23 cellular contexts compared by ENCODE assay signal in genomic region chr6:133595076-133595868, GRCh38.
A peak's percentile ranks its signal among the peaks of the same experiment; 100 is the strongest.
DNase-seq lines count a peak whose midpoint lies in the region; ATAC-seq, FAIRE-seq and TF ChIP-seq lines count a peak whose summit lies in the region.
"Had no signal": no experiment of that assay in that cellular context is flagged by ENCODE, and none has a peak within 500 bp of the region (broad histone marks: within the 10 kb centered on the region; RNA-seq: fewer than 3 reads in every experiment).

No MANE protein-coding gene starts in this region.

- no peaks in the 10 kb centered on the region for H3K36me3 ChIP-seq in K562 (ENCODE audit: control insufficient read depth, insufficient read depth, low read length)
- no peaks in the 10 kb centered on the region for H3K36me3 ChIP-seq in mesenchymal stem cell (ENCODE audit: control insufficient read depth in 1 of 2, insufficient read depth in 2 of 2, low read depth in 1 of 2, low read length in 2 of 2)
- H3K36me3 ChIP-seq: BLaER1 treated with 17β-estradiol and CSF1 and Interleukin-3, amounts not matched to agents 10 nM and 100 nM had no signal

- H3K4ac ChIP-seq in mesenchymal stem cell (ENCODE audit: low read depth in 1 of 2, low read length in 2 of 2), result no peak overlapping the region

- no peak overlapping the region for H4K8ac ChIP-seq in mesenchymal stem cell (ENCODE audit: low read length)

- H4K20me1 ChIP-seq in K562 (replicated peaks; ENCODE audit: control insufficient read depth, insufficient read depth, low read length), result no peaks in the 10 kb centered on the region
- H4K20me1 ChIP-seq: BLaER1 treated with 17β-estradiol and CSF1 and Interleukin-3, amounts not matched to agents 10 nM and 100 nM had no signal

- CTCF ChIA-PET in K562 (lab: Yijun Ruan, JAX; ENCODE audit: low intra/inter-chr PET ratio), result no interaction called here

- TF ChIP-seq POLR2A in K562 (conservative IDR thresholded peaks at IDR 0.05) (no peak), H54 (IDR thresholded peaks at IDR 0.05; ENCODE audit: low read depth, low read length) (no peak)

- DNase-seq in NCI-H1105 treated with DMSO at 0.1 percent for 48 hours (lab: John Stamatoyannopoulos, UW) (peak; percentile 27), NCI-H1105 (lab: John Stamatoyannopoulos, UW) (no peak), K562 (ENCODE audit: extremely low read depth in 1 of 4, low spot score in 3 of 4) (no peak), mesenchymal stem cell (peak; percentile 31), GM13976 (ENCODE audit: low spot score) (no peak), NCI-H82 (lab: John Stamatoyannopoulos, UW) (no peak), H54 (ENCODE audit: insufficient read length, low spot score) (no peak), C1 segment of cervical spinal cord (lab: John Stamatoyannopoulos, UW) (no peak)
- DNase-seq: activated CD4-positive, alpha-beta T cell treated with anti-CD3 and anti-CD28 coated beads for 48 hours; DMS 273 treated with DMSO at 0.1 percent for 48 hours; head of caudate nucleus; KBM-7; NCI-H1092 treated with DMSO at 0.1 percent for 48 hours; NCI-H2107; NCI-H524 treated with DMSO at 0.1 percent for 48 hours; right cardiac atrium; SHP77 treated with DMSO at 0.1 percent for 48 hours; stimulated activated naive B cell treated with anti-CD40 and anti-IgM and Interleukin-4, amounts not matched to agents 10 μg/mL and 1 μg/mL and 100 μg/mL, for 72 hours; T-helper 1 cell had no signal

- H3K27ac ChIP-seq in K562 (ENCODE audit: extremely low read depth, low read depth, low read length) (no peak overlapping the region), mesenchymal stem cell (ENCODE audit: low read length, poor library complexity, severe bottlenecking) (no peak overlapping the region)
- H3K27ac ChIP-seq: 22Rv1; BLaER1 treated with 17β-estradiol and CSF1 and Interleukin-3, amounts not matched to agents 10 nM and 100 nM had no signal

- H3K14ac ChIP-seq in mesenchymal stem cell (ENCODE audit: low read length in 2 of 2), result no peak overlapping the region

- H3K4me3 ChIP-seq in K562 (no peak overlapping the region), mesenchymal stem cell (ENCODE audit: insufficient read depth in 1 of 2, low read depth in 1 of 2, low read length in 2 of 2) (no peak overlapping the region)
- H3K4me3 ChIP-seq: BLaER1 treated with 17β-estradiol and CSF1 and Interleukin-3, amounts not matched to agents 10 nM and 100 nM had no signal

- H3K4me2 ChIP-seq in K562 (ENCODE audit: insufficient read depth, low read length) (no peak overlapping the region), mesenchymal stem cell (ENCODE audit: low read length, poor library complexity, severe bottlenecking) (no peak overlapping the region)
- H3K4me2 ChIP-seq: BLaER1 treated with 17β-estradiol and CSF1 and Interleukin-3, amounts not matched to agents 10 nM and 100 nM had no signal

- in situ Hi-C loops in K562 (cut with MboI), result no loop called here
- in situ Hi-C loops in GM13976 (cut with MboI; ENCODE audit: low sequenced_read_pairs, unreplicated experiment), result no loop called here

- 0% methylated on average over 8 of the region's 8 CpGs for WGBS in K562 (ENCODE audit: insufficient coverage, low coverage, missing lambda C conversion rate)
- 65% methylated on average over 5 of the region's 8 CpGs for WGBS in mesenchymal stem cell

- TF ChIP-seq CTCF in K562 (IDR thresholded peaks at IDR 0.05 in 2 of 3, conservative IDR thresholded peaks at IDR 0.05 in 1 of 3; ENCODE audit: insufficient read depth in 2 of 3, low read depth in 1 of 3, low read length in 3 of 3), result no peak
- no peak for TF ChIP-seq CTCF in GM13976 (IDR thresholded peaks at IDR 0.05; ENCODE audit: borderline replicate concordance, control extremely low read depth, extremely low read depth, insufficient read depth, missing control alignments)

- H3K9me3 ChIP-seq in K562 (replicated peaks; ENCODE audit: control insufficient read depth, insufficient read depth, low read depth, low read length) (no peaks in the 10 kb centered on the region), mesenchymal stem cell (ENCODE audit: control insufficient read depth, low read length) (no peaks in the 10 kb centered on the region)
- H3K9me3 ChIP-seq: BLaER1 treated with 17β-estradiol and CSF1 and Interleukin-3, amounts not matched to agents 10 nM and 100 nM had no signal

- H3K9me1 ChIP-seq in K562 (ENCODE audit: control insufficient read depth, insufficient read depth, low read length), result no peaks in the 10 kb centered on the region

- no peak overlapping the region for H2AFZ ChIP-seq in K562 (ENCODE audit: low read depth, low read length)
- H2AFZ ChIP-seq in mesenchymal stem cell (ENCODE audit: low read depth, low read length), result no peak overlapping the region

- peak overlapping the region; percentile 69 for H2BK15ac ChIP-seq in mesenchymal stem cell (ENCODE audit: low read depth, poor library complexity, severe bottlenecking)

- no peak overlapping the region for H2AK5ac ChIP-seq in mesenchymal stem cell (ENCODE audit: low read length, severe bottlenecking)

- no TSS peak for BruUV-seq in K562 (replicated peaks; lab: Mats Ljungman, UMichigan)

- H3K79me1 ChIP-seq in mesenchymal stem cell (replicated peaks; ENCODE audit: low read length, poor library complexity, severe bottlenecking), result no peaks in the 10 kb centered on the region

- no peak overlapping the region for H2BK5ac ChIP-seq in mesenchymal stem cell (ENCODE audit: low read depth, low read length, poor library complexity, severe bottlenecking)

- POLR2A ChIA-PET in K562 (lab: Yijun Ruan, JAX), result no interaction called here

- no peak for ATAC-seq in K562
- ATAC-seq: right cardiac atrium; stimulated activated naive B cell treated with anti-CD40 and anti-IgM and Interleukin-4, amounts not matched to agents 10 μg/mL and 1 μg/mL and 100 μg/mL, for 72 hours had no signal

- peak overlapping the region; percentile 80 for H2BK120ac ChIP-seq in mesenchymal stem cell (ENCODE audit: low read depth, low read length)

- intact Hi-C loops in K562 (cut with micrococcal nuclease), result no loop called here

- no peak for TF ChIP-seq RAD21 in K562 (CRISPR knock-in tag; conservative IDR thresholded peaks at IDR 0.05 in 1 of 2, IDR thresholded peaks at IDR 0.05 in 1 of 2)

- H2BK12ac ChIP-seq in mesenchymal stem cell (ENCODE audit: low read length in 2 of 2), result peak overlapping the region in 1 of 2 experiments; percentile 17

- H3K9ac ChIP-seq in K562 (ENCODE audit: insufficient read depth in 1 of 2, low read depth in 2 of 2, low read length in 2 of 2), result no peak overlapping the region
- H3K9ac ChIP-seq in mesenchymal stem cell (ENCODE audit: low read length), result no peak overlapping the region
- H3K9ac ChIP-seq: BLaER1 treated with 17β-estradiol and CSF1 and Interleukin-3, amounts not matched to agents 10 nM and 100 nM had no signal

- H3K4me1 ChIP-seq in K562 (replicated peaks in 1 of 2; ENCODE audit: control insufficient read depth in 2 of 2, insufficient read depth in 2 of 2, low read length in 2 of 2), result no peaks in the 10 kb centered on the region
- peaks cover 2% of the 10 kb centered on the region for H3K4me1 ChIP-seq in mesenchymal stem cell (ENCODE audit: control insufficient read depth, insufficient read depth, low read depth, low read length)

- H3K18ac ChIP-seq in mesenchymal stem cell (ENCODE audit: low read depth in 1 of 2, low read length in 2 of 2), result no peak overlapping the region

- no peaks in the 10 kb centered on the region for H3K79me2 ChIP-seq in K562 (ENCODE audit: control insufficient read depth, insufficient read depth, low read length)

- H3K27me3 ChIP-seq in K562 (ENCODE audit: control insufficient read depth in 2 of 2, insufficient read depth in 2 of 2, low read length in 2 of 2) (no peaks in the 10 kb centered on the region), mesenchymal stem cell (ENCODE audit: control insufficient read depth in 1 of 2, insufficient read depth in 1 of 2, low read length in 2 of 2) (no peaks in the 10 kb centered on the region)
- H3K27me3 ChIP-seq: BLaER1 treated with 17β-estradiol and CSF1 and Interleukin-3, amounts not matched to agents 10 nM and 100 nM had no signal

- H3K23ac ChIP-seq in mesenchymal stem cell (ENCODE audit: low read length in 2 of 2), result no peak overlapping the region

- FAIRE-seq in K562 (lab: Jason Lieb, UNC) (peak; percentile 15), H54 (lab: Jason Lieb, UNC) (no peak)
- FAIRE-seq: endothelial cell of umbilical vein, GM12891 had no signal

- no peak for TF ChIP-seq EP300 in K562 (IDR thresholded peaks at IDR 0.05; ENCODE audit: low read length)

- peak overlapping the region; percentile 66 for H4K91ac ChIP-seq in mesenchymal stem cell (ENCODE audit: low read length)

TF ChIP-seq in K562, 482 proteins besides CTCF, POLR2A, EP300 and RAD21 (continues in another document):
- TF ChIP-seq ZNF696 (CRISPR knock-in tag; conservative IDR thresholded peaks at IDR 0.05), result no peak
- TF ChIP-seq HDAC3 (IDR thresholded peaks at IDR 0.05; ENCODE audit: borderline replicate concordance, partially characterized antibody), result no peak
- no peak for TF ChIP-seq ZNF445 (CRISPR knock-in tag; IDR thresholded peaks at IDR 0.05; ENCODE audit: low read depth)
- TF ChIP-seq BCOR (IDR thresholded peaks at IDR 0.05), result no peak
- TF ChIP-seq ARHGAP35 (IDR thresholded peaks at IDR 0.05; ENCODE audit: partially characterized antibody), result no peak
- TF ChIP-seq POLR2AphosphoS2 (IDR thresholded peaks at IDR 0.05; ENCODE audit: low read length), result no peak
- no peak for TF ChIP-seq HMG20A (CRISPR knock-in tag; conservative IDR thresholded peaks at IDR 0.05)
- no peak for TF ChIP-seq MLLT1 (IDR thresholded peaks at IDR 0.05)
- TF ChIP-seq DMBX1 (CRISPR knock-in tag; IDR thresholded peaks at IDR 0.05; ENCODE audit: borderline replicate concordance), result no peak

Comparison
In these comparisons a context has a peak if more than half of its experiments do, and no peak if none do; other contexts are left out.
1. DNase-seq: peak in NCI-H1105 treated with DMSO at 0.1 percent for 48 hours (single experiment) and mesenchymal stem cell (single experiment); none in NCI-H1105 (single experiment), K562 (0 of 4), GM13976 (single experiment), NCI-H82 (single experiment), H54 (single experiment) and C1 segment of cervical spinal cord (0 of 14).